14 cellular contexts compared by ENCODE assay signal in the genomic region with DNA sequence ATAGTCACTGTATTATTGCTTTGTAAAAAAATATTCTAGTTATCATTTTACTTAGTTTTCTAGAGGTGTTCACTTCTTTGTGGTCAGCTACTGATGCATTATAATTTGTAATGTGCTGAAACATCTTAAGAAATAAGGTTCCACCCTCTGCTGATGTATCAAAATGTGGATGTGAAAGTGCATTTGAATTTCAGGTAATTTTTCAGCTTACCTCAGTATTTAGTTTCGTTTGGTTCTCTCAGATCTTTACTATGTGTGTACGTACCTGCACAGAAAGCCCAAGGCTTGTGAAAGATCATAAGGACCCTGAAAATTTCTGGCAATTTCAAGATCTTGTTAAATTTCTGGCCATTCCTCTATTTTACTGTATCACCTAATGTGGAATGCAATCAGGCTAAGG.
DNase-seq lines count a peak whose midpoint lies in the region; ATAC-seq and TF ChIP-seq lines count a peak whose summit lies in the region.
"Had no signal": no experiment of that assay in that cellular context is flagged by ENCODE, and none has a peak within 500 bp of the region (broad histone marks: within the 10 kb centered on the region; RNA-seq: fewer than 3 reads in every experiment).

No MANE protein-coding gene starts in this region.

- H3K4me1 ChIP-seq in MM.1S (ENCODE audit: low read length), result peaks cover 19% of the 10 kb centered on the region

- ATAC-seq in GM18867 (IDR thresholded peaks at IDR 0.05; ENCODE audit: unreplicated experiment), result peak; percentile 58
- ATAC-seq in HG02610 (IDR thresholded peaks at IDR 0.05; ENCODE audit: unreplicated experiment), result peak; percentile 63
- ATAC-seq in HG03045 (IDR thresholded peaks at IDR 0.05; ENCODE audit: unreplicated experiment), result no peak

- no peak overlapping the region for H3K9ac ChIP-seq in MM.1S (ENCODE audit: low read length)

- no peaks in the 10 kb centered on the region for H3K36me3 Mint-ChIP-seq in type B pancreatic cell

- no peak for TF ChIP-seq CTCF in MM.1S (IDR thresholded peaks at IDR 0.05; ENCODE audit: low read length)
- no peak for TF ChIP-seq CTCF in type B pancreatic cell (conservative IDR thresholded peaks at IDR 0.05)

- no peak overlapping the region for H3K4me3 Mint-ChIP-seq in type B pancreatic cell
- H3K4me3 Mint-ChIP-seq: B cell; CD4-positive, alpha-beta T cell; HFFc6 had no signal

- no peaks in the 10 kb centered on the region for H3K27me3 ChIP-seq in MM.1S (replicated peaks; ENCODE audit: insufficient read depth, low read length)

- peak overlapping the region; percentile 61 for H3K4me2 ChIP-seq in MM.1S (ENCODE audit: low read depth, low read length)

- H3K9me2 ChIP-seq in MM.1S (replicated peaks; ENCODE audit: insufficient read depth, low read length), result no peaks in the 10 kb centered on the region

- peak overlapping the region; percentile 63; the same call in 1 of the 2 replicates for H3K27ac ChIP-seq in MM.1S (ENCODE audit: low read length)
- H3K27ac ChIP-seq: HL-60 had no signal

- no peaks in the 10 kb centered on the region for H3K79me2 ChIP-seq in MM.1S (ENCODE audit: low read length)

- H3F3A ChIP-seq in MM.1S (ENCODE audit: insufficient read depth, low read length), result peaks cover 7% of the 10 kb centered on the region; the same call in 1 of the 2 replicates

- intact Hi-C loops in cardiac septum (cut with DNase I), result no loop called here

- H3K9me3 ChIP-seq in MM.1S (replicated peaks; ENCODE audit: insufficient read depth, low read length), result no peaks in the 10 kb centered on the region

- H3K4me1 Mint-ChIP-seq in type B pancreatic cell (ENCODE audit: unreplicated experiment), result no peaks in the 10 kb centered on the region
- H3K4me1 Mint-ChIP-seq: B cell had no signal

- H4K20me1 ChIP-seq in MM.1S (ENCODE audit: insufficient read depth, low read length), result no peaks in the 10 kb centered on the region

- H3K9me3 Mint-ChIP-seq in type B pancreatic cell, result no peaks in the 10 kb centered on the region

- peak; percentile 91 for DNase-seq in MM.1S
- DNase-seq in type B pancreatic cell (ENCODE audit: extremely low spot score, unreplicated experiment), result no peak
- no peak for DNase-seq in globus pallidus (ENCODE audit: low spot score)
- DNase-seq in cardiac septum (ENCODE audit: low spot score), result no peak
- DNase-seq: C1 segment of cervical spinal cord; CD4-positive, alpha-beta T cell; DMS79; HCEC 1CT; HFFc6 had no signal

- H2AFZ ChIP-seq in MM.1S (ENCODE audit: low read length), result 0 out of 2 replicates have a peak overlapping the region, but pooled peaks have one; percentile 16

- peak overlapping the region; percentile 22; the same call in 1 of the 2 replicates for H3K4me3 ChIP-seq in MM.1S (ENCODE audit: low read length)

- H3K27ac Mint-ChIP-seq in type B pancreatic cell, result no peak overlapping the region
- H3K27ac Mint-ChIP-seq: B cell; CD4-positive, alpha-beta T cell; HFFc6 had no signal

- H3K27me3 Mint-ChIP-seq in type B pancreatic cell, result no peaks in the 10 kb centered on the region
- H3K27me3 Mint-ChIP-seq: B cell; CD4-positive, alpha-beta T cell had no signal

- H3K36me3 ChIP-seq in MM.1S (replicated peaks; ENCODE audit: insufficient read depth, low read length), result no peaks in the 10 kb centered on the region
